In the genomic region with DNA sequence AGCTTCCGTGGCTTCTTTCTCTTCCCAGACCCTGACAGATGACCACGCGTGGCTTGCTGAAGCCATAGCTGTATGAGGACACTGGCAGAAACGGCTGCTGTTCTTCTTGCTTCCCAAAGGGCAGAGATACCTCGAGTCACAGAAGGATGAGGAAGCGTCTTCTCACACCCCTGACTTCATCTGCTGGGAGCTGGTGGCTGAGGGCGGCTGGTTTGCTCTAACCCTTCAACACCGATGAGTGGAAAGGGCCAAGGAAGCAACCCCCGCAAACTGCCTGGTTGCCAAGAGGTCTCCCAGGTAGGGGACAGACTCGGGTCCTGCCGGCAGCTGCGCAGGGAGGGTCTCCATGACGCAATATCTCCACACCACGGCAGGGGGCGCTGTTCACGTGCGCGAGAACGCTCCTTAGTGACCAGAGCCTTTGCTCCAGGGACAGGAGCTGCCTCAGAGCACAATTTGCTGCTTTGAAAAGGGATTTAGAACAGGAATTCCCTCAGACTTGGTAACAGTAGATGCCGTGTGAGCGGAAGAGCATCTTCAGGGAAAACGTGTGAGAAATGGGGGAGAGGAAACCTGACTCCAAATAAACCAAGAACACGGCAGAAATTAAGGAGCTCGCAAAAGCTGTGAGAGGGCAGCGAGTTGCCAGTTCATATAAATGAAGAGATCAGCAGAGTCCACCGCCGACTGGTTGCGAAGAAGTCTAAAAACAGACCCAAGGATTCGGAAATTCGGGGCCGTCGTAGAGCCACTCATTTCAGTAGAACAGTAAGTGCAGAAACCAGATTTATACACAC, we compare ENCODE assay signal across 8 cellular contexts.
DNase-seq lines count a peak whose midpoint lies in the region; ATAC-seq lines count a peak whose summit lies in the region.

No MANE protein-coding gene starts in this region.

- no peak overlapping the region for H3K4me3 Mint-ChIP-seq in activated CD4-positive, alpha-beta T cell treated with anti-CD3 and anti-CD28 coated beads for 36 hours
- H3K4me3 Mint-ChIP-seq in central memory CD8-positive, alpha-beta T cell: no peak overlapping the region

- intact Hi-C loops in activated CD4-positive, alpha-beta T cell treated with anti-CD3 and anti-CD28 coated beads for 36 hours (cut with DNase I, micrococcal nuclease): loop anchor here (1.0 to 5.0 kb wide), 8 partner anchors 41 to 698 kb away; a partner anchor contains a TSS
- intact Hi-C loops in left colon (cut with DNase I, micrococcal nuclease): loop anchor here in 1 of 2 donors (5.0 kb wide), 1 partner anchor 696 kb away; no protein-coding TSS in a partner anchor

- POLR2A ChIA-PET in activated CD4-positive, alpha-beta T cell treated with anti-CD3 and anti-CD28 coated beads for 36 hours (lab: Charles Lee): no interaction called here

- peaks cover 3% of the 10 kb centered on the region for H3K9me3 Mint-ChIP-seq in activated CD4-positive, alpha-beta T cell treated with anti-CD3 and anti-CD28 coated beads for 36 hours (ENCODE audit: low read depth)
- no peaks in the 10 kb centered on the region for H3K9me3 Mint-ChIP-seq in central memory CD8-positive, alpha-beta T cell

- CTCF ChIA-PET in activated CD4-positive, alpha-beta T cell treated with anti-CD3 and anti-CD28 coated beads for 36 hours (lab: Charles Lee): interaction anchor here (0.5 to 2.3 kb wide), 44 partner anchors 10 to 1142 kb away, joined by 3 to 27 read pairs (median 4); a partner anchor contains a TSS

- DNase-seq in DMS153 treated with DMSO at 0.1 percent for 48 hours (lab: John Stamatoyannopoulos, UW; ENCODE audit: unreplicated experiment) (peak; percentile 75), HCEC 1CT (peak; percentile 24), NCI-H2107 treated with DMSO at 0.1 percent for 48 hours (lab: John Stamatoyannopoulos, UW; ENCODE audit: unreplicated experiment) (peak; percentile 47), left colon (peak; percentile 46 to 74)
- peak; percentile 85 for DNase-seq in activated CD4-positive, alpha-beta T cell treated with anti-CD3 and anti-CD28 coated beads for 36 hours
- peak; percentile 44 to 63 for DNase-seq in central memory CD8-positive, alpha-beta T cell (ENCODE audit: low spot score in 2 of 2)
- peak; percentile 62 for DNase-seq in stimulated activated CD4-positive, alpha-beta T cell treated with anti-CD3 and anti-CD28 coated beads, Interleukin-1b, Interleukin-23, amount 100 ng/mL, for 48 hours

- peaks cover 35% of the 10 kb centered on the region for H3K27me3 Mint-ChIP-seq in activated CD4-positive, alpha-beta T cell treated with anti-CD3 and anti-CD28 coated beads for 36 hours
- H3K27me3 Mint-ChIP-seq in central memory CD8-positive, alpha-beta T cell: peaks cover 76% of the 10 kb centered on the region

- H3K36me3 Mint-ChIP-seq in activated CD4-positive, alpha-beta T cell treated with anti-CD3 and anti-CD28 coated beads for 36 hours (ENCODE audit: low read depth): peaks cover 2% of the 10 kb centered on the region
- H3K36me3 Mint-ChIP-seq in central memory CD8-positive, alpha-beta T cell (ENCODE audit: insufficient read depth): no peaks in the 10 kb centered on the region

- peak; percentile 71 for ATAC-seq in activated CD4-positive, alpha-beta T cell treated with anti-CD3 and anti-CD28 coated beads for 36 hours
- no peak for ATAC-seq in central memory CD8-positive, alpha-beta T cell (replicated peaks; ENCODE audit: extremely low read depth, poor library complexity, severe bottlenecking)
- ATAC-seq in left colon: peak; percentile 82
- ATAC-seq in GM18498 (IDR thresholded peaks at IDR 0.05; ENCODE audit: unreplicated experiment): no peak

- H3K27ac Mint-ChIP-seq in activated CD4-positive, alpha-beta T cell treated with anti-CD3 and anti-CD28 coated beads for 36 hours: no peak overlapping the region
- no peak overlapping the region for H3K27ac Mint-ChIP-seq in central memory CD8-positive, alpha-beta T cell (ENCODE audit: low read depth)

- no peaks in the 10 kb centered on the region for H3K4me1 Mint-ChIP-seq in activated CD4-positive, alpha-beta T cell treated with anti-CD3 and anti-CD28 coated beads for 36 hours
- peaks cover 5% of the 10 kb centered on the region for H3K4me1 Mint-ChIP-seq in central memory CD8-positive, alpha-beta T cell

Comparison
In these comparisons a context has a peak if more than half of its experiments do, and no peak if none do; other contexts are left out.
1. DNase-seq: peak in every context shown above with its lines; median percentile 85 in activated CD4-positive, alpha-beta T cell treated with anti-CD3 and anti-CD28 coated beads for 36 hours; 75 in DMS153 treated with DMSO at 0.1 percent for 48 hours; 62 in stimulated activated CD4-positive, alpha-beta T cell treated with anti-CD3 and anti-CD28 coated beads, Interleukin-1b, Interleukin-23, amount 100 ng/mL, for 48 hours; 60 in left colon; 54 in central memory CD8-positive, alpha-beta T cell; 47 in NCI-H2107 treated with DMSO at 0.1 percent for 48 hours; 24 in HCEC 1CT.
2. ATAC-seq: peak in activated CD4-positive, alpha-beta T cell treated with anti-CD3 and anti-CD28 coated beads for 36 hours (single experiment) and left colon (single experiment); none in central memory CD8-positive, alpha-beta T cell (single experiment) and GM18498 (single experiment).